1 cellular context compared by ENCODE assay signal in the genomic region with DNA sequence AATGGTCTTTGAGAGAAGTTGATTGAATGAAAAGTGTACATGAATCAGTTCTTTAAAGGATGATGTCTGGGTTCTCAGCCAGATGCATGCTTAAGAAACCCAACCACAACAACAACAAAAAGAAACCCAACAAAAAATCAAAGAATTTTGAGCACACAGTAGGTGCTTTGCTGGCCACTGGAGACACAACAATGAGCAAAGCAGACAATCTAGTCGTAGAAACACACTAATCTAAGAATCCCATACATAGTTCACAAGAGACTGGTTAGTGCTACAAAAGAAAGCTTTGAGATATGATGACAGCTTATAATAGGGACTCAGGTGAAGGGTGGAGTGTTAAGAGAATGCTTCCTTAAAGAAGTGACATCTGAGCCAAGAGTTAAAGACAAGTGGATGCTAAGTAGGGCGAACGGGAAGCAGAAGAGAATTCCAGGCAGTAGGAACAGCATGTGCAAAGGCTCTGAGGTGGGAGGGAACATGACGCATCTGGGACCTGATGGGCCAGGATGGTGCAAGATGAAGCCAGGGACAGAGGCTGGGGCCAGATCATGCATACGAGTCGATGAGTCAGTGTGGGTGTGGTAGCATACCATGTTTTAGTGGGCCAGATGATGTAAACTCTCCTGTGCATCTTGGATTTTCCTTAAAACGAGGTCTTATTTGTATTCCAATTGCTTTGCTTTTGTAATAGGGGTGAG.
TF ChIP-seq lines count a peak whose summit lies in the region.

No MANE protein-coding gene starts in this region.

TF ChIP-seq in HEK293, 187 proteins besides CTCF, POLR2A, EP300 and RAD21 (continued from another document and continues in another):
- TF ChIP-seq ZNF423 (tag by site-specific recombination; IDR thresholded peaks at IDR 0.05) (no peak), ZNF350 (tag by site-specific recombination; IDR thresholded peaks at IDR 0.05) (no peak), ZNF146 (tag by site-specific recombination; IDR thresholded peaks at IDR 0.05) (peak; percentile 14; the same call in 1 of the 2 replicates), ZNF223 (tag by site-specific recombination; IDR thresholded peaks at IDR 0.05) (no peak), ZEB2 (tag by site-specific recombination; IDR thresholded peaks at IDR 0.05) (peak; percentile 63), ZNF549 (tag by site-specific recombination; IDR thresholded peaks at IDR 0.05) (no peak), ZNF16 (tag by site-specific recombination; IDR thresholded peaks at IDR 0.05; ENCODE audit: low read depth) (no peak), KLF17 (tag by site-specific recombination; IDR thresholded peaks at IDR 0.05) (peak; percentile 65; the same call in 1 of the 2 replicates), KLF1 (tag by site-specific recombination; IDR thresholded peaks at IDR 0.05) (peak; percentile 85), ZBTB26 (tag by site-specific recombination; optimal IDR thresholded peaks at IDR 0.05) (no peak), ZNF660 (tag by site-specific recombination; IDR thresholded peaks at IDR 0.05) (0 out of 2 replicates have a peak, but pooled peaks have one; percentile 47), ZFP3 (tag by site-specific recombination; IDR thresholded peaks at IDR 0.05; ENCODE audit: low read depth) (no peak), ZNF366 (tag by site-specific recombination; conservative IDR thresholded peaks at IDR 0.05) (peak; percentile 41; the same call in 1 of the 2 replicates), ZNF600 (tag by site-specific recombination; IDR thresholded peaks at IDR 0.05) (peak; percentile 94), ATF2 (tag by site-specific recombination; IDR thresholded peaks at IDR 0.05; ENCODE audit: low read depth) (no peak), ZNF140 (tag by site-specific recombination; IDR thresholded peaks at IDR 0.05) (no peak), ZNF513 (tag by site-specific recombination; IDR thresholded peaks at IDR 0.05) (no peak), ZNF10 (tag by site-specific recombination; IDR thresholded peaks at IDR 0.05) (peak; percentile 48; the same call in 1 of the 2 replicates), ZNF292 (tag by site-specific recombination; IDR thresholded peaks at IDR 0.05; ENCODE audit: borderline replicate concordance, low read depth) (no peak), ZNF184 (tag by site-specific recombination; IDR thresholded peaks at IDR 0.05) (no peak), KLF9 (tag by site-specific recombination; IDR thresholded peaks at IDR 0.05; ENCODE audit: low read depth) (peak; percentile 64), ZNF621 (tag by site-specific recombination; IDR thresholded peaks at IDR 0.05) (no peak), EGR2 (tag by site-specific recombination; IDR thresholded peaks at IDR 0.05; ENCODE audit: low read depth) (peak; percentile 15; the same call in 1 of the 2 replicates), ZNF510 (tag by site-specific recombination; IDR thresholded peaks at IDR 0.05; ENCODE audit: insufficient replicate concordance) (no peak), ZBTB48 (tag by site-specific recombination; IDR thresholded peaks at IDR 0.05) (no peak; the same call in 1 of the 2 replicates), ZNF76 (tag by site-specific recombination; IDR thresholded peaks at IDR 0.05; ENCODE audit: borderline replicate concordance, low read depth) (no peak), ZNF416 (tag by site-specific recombination; IDR thresholded peaks at IDR 0.05) (no peak), BCL11B (tag by site-specific recombination; IDR thresholded peaks at IDR 0.05; ENCODE audit: low read depth) (no peak), KLF8 (tag by site-specific recombination; IDR thresholded peaks at IDR 0.05) (peak; percentile 60), ZIC2 (tag by site-specific recombination; IDR thresholded peaks at IDR 0.05) (no peak), ZNF354C (tag by site-specific recombination; IDR thresholded peaks at IDR 0.05; ENCODE audit: borderline replicate concordance, low read depth) (no peak), ZFP37 (tag by site-specific recombination; IDR thresholded peaks at IDR 0.05) (no peak), ZBTB44 (tag by site-specific recombination; IDR thresholded peaks at IDR 0.05) (no peak), SP3 (tag by site-specific recombination; IDR thresholded peaks at IDR 0.05) (peak; percentile 47), ZNF544 (tag by site-specific recombination; IDR thresholded peaks at IDR 0.05) (no peak), INSM2 (tag by site-specific recombination; IDR thresholded peaks at IDR 0.05) (0 out of 2 replicates have a peak, but pooled peaks have one; percentile 37), ZNF266 (tag by site-specific recombination; IDR thresholded peaks at IDR 0.05; ENCODE audit: low read depth) (no peak), SP2 (tag by site-specific recombination; IDR thresholded peaks at IDR 0.05) (peak; percentile 18; the same call in 1 of the 2 replicates), SETDB1 (IDR thresholded peaks at IDR 0.05; ENCODE audit: insufficient read length, low read length) (peak; percentile 55), ZNF248 (tag by site-specific recombination; IDR thresholded peaks at IDR 0.05) (no peak), ZNF623 (tag by site-specific recombination; IDR thresholded peaks at IDR 0.05) (peak; percentile 95), ZNF132 (tag by site-specific recombination; IDR thresholded peaks at IDR 0.05; ENCODE audit: borderline replicate concordance) (no peak), ZNF169 (tag by site-specific recombination; IDR thresholded peaks at IDR 0.05) (no peak), KLF7 (tag by site-specific recombination; IDR thresholded peaks at IDR 0.05; ENCODE audit: borderline replicate concordance) (peak; percentile 39; the same call in 1 of the 2 replicates)
- TF ChIP-seq, protein P1, sequence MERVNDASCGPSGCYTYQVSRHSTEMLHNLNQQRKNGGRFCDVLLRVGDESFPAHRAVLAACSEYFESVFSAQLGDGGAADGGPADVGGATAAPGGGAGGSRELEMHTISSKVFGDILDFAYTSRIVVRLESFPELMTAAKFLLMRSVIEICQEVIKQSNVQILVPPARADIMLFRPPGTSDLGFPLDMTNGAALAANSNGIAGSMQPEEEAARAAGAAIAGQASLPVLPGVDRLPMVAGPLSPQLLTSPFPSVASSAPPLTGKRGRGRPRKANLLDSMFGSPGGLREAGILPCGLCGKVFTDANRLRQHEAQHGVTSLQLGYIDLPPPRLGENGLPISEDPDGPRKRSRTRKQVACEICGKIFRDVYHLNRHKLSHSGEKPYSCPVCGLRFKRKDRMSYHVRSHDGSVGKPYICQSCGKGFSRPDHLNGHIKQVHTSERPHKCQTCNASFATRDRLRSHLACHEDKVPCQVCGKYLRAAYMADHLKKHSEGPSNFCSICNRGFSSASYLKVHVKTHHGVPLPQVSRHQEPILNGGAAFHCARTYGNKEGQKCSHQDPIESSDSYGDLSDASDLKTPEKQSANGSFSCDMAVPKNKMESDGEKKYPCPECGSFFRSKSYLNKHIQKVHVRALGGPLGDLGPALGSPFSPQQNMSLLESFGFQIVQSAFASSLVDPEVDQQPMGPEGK (tag by site-specific recombination; IDR thresholded peaks at IDR 0.05), result peak; percentile 80
- TF ChIP-seq, protein P2, sequence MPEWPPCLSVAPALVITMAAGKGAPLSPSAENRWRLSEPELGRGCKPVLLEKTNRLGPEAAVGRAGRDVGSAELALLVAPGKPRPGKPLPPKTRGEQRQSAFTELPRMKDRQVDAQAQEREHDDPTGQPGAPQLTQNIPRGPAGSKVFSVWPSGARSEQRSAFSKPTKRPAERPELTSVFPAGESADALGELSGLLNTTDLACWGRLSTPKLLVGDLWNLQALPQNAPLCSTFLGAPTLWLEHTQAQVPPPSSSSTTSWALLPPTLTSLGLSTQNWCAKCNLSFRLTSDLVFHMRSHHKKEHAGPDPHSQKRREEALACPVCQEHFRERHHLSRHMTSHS (tag by site-specific recombination; IDR thresholded peaks at IDR 0.05), result no peak
- TF ChIP-seq, protein P3, sequence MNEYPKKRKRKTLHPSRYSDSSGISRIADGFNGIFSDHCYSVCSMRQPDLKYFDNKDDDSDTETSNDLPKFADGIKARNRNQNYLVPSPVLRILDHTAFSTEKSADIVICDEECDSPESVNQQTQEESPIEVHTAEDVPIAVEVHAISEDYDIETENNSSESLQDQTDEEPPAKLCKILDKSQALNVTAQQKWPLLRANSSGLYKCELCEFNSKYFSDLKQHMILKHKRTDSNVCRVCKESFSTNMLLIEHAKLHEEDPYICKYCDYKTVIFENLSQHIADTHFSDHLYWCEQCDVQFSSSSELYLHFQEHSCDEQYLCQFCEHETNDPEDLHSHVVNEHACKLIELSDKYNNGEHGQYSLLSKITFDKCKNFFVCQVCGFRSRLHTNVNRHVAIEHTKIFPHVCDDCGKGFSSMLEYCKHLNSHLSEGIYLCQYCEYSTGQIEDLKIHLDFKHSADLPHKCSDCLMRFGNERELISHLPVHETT (tag by site-specific recombination; IDR thresholded peaks at IDR 0.05), result peak; percentile 43; the same call in 1 of the 2 replicates
- TF ChIP-seq, protein P4, sequence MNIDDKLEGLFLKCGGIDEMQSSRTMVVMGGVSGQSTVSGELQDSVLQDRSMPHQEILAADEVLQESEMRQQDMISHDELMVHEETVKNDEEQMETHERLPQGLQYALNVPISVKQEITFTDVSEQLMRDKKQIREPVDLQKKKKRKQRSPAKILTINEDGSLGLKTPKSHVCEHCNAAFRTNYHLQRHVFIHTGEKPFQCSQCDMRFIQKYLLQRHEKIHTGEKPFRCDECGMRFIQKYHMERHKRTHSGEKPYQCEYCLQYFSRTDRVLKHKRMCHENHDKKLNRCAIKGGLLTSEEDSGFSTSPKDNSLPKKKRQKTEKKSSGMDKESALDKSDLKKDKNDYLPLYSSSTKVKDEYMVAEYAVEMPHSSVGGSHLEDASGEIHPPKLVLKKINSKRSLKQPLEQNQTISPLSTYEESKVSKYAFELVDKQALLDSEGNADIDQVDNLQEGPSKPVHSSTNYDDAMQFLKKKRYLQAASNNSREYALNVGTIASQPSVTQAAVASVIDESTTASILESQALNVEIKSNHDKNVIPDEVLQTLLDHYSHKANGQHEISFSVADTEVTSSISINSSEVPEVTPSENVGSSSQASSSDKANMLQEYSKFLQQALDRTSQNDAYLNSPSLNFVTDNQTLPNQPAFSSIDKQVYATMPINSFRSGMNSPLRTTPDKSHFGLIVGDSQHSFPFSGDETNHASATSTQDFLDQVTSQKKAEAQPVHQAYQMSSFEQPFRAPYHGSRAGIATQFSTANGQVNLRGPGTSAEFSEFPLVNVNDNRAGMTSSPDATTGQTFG (tag by site-specific recombination; IDR thresholded peaks at IDR 0.05; ENCODE audit: borderline replicate concordance), result peak; percentile 17; the same call in 1 of the 2 replicates
